Comparison of ENCODE assay signal across 14 cellular contexts in the genomic region with DNA sequence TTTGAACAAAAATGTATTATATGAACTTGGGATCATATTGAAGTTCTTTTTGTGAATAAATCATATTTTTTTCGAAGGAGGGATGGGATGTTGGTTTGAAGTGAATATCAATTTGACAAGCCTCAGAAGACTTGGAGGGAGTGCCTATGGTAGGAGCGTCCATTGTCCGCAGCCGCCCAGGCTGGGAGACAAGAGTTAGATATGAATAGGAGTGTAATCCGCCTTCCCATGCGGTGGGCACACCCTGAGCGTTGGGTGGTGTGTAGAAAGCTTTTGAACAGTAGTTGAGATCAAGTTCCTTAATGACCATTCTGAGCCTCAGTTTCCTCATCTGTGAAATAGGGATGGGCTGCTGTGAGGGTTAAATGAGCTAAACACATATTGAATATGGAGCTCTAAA. TPM values are rescaled to one million over a fixed set of nuclear protein-coding genes. Genes with fewer than 3 reads are reported as not detected.
A peak's percentile ranks its signal among the peaks of the same experiment; 100 is the strongest.
DNase-seq lines count a peak whose midpoint lies in the region; ATAC-seq and TF ChIP-seq lines count a peak whose summit lies in the region.
"Had no signal": no experiment of that assay in that cellular context is flagged by ENCODE, and none has a peak within 500 bp of the region (broad histone marks: within the 10 kb centered on the region; RNA-seq: fewer than 3 reads in every experiment).

No MANE protein-coding gene starts in this region.

- H3K23ac ChIP-seq in mesenchymal stem cell (ENCODE audit: low read length in 2 of 2) = no peak overlapping the region

- no peak for ATAC-seq in activated naive CD4-positive, alpha-beta T cell treated with anti-CD3 and anti-CD28 coated beads, Interleukin-2, amount 50 U/mL, for 72 hours
- no peak for ATAC-seq in left lobe of liver
- ATAC-seq: left colon had no signal

- peak overlapping the region in 5 of 11 experiments; percentile 62 to 96 (median 94); a peak in 9 of 22 replicates for H3K27ac ChIP-seq in BLaER1 treated with 17β-estradiol and CSF1 and Interleukin-3, amounts not matched to agents 10 nM and 100 nM
- no peak overlapping the region for H3K27ac ChIP-seq in CD8-positive, alpha-beta memory T cell (ENCODE audit: low read depth, low read length)
- H3K27ac ChIP-seq in mesenchymal stem cell (ENCODE audit: low read length, poor library complexity, severe bottlenecking) (no peak overlapping the region), tibial nerve (no peak overlapping the region)
- H3K27ac ChIP-seq: pancreas had no signal

- peak overlapping the region; percentile 49 to 81 for H2BK12ac ChIP-seq in mesenchymal stem cell (ENCODE audit: low read length in 2 of 2)

- CTCF ChIA-PET in CD8-positive, alpha-beta memory T cell (lab: Charles Lee) = interaction anchor here (1.6 to 23.5 kb wide), 3 partner anchors 9 to 45 kb away, joined by 3 to 532 read pairs (median 15); no protein-coding TSS in a partner anchor

- H3K4me3 ChIP-seq in BLaER1 treated with 17β-estradiol and CSF1 and Interleukin-3, amounts not matched to agents 10 nM and 100 nM = no peak overlapping the region
- H3K4me3 ChIP-seq in CD8-positive, alpha-beta memory T cell (ENCODE audit: low read length) = no peak overlapping the region
- H3K4me3 ChIP-seq in mesenchymal stem cell (ENCODE audit: insufficient read depth in 1 of 2, low read depth in 1 of 2, low read length in 2 of 2) (no peak overlapping the region), HAP-1 (no peak overlapping the region), tibial nerve (no peak overlapping the region)
- H3K4me3 ChIP-seq: pancreas had no signal

- peaks cover 87 to 98% (median 92%) of the 10 kb centered on the region in 3 donors for H3K4me1 Mint-ChIP-seq in CD8-positive, alpha-beta memory T cell

- peak overlapping the region; percentile 50 to 81 for H3K18ac ChIP-seq in mesenchymal stem cell (ENCODE audit: low read depth in 1 of 2, low read length in 2 of 2)

- H3K9me3 ChIP-seq in BLaER1 treated with 17β-estradiol and CSF1 and Interleukin-3, amounts not matched to agents 10 nM and 100 nM (replicated peaks in 1 of 11) = no peaks in the 10 kb centered on the region
- no peaks in the 10 kb centered on the region for H3K9me3 ChIP-seq in CD8-positive, alpha-beta memory T cell (ENCODE audit: low read length)
- H3K9me3 ChIP-seq in mesenchymal stem cell (ENCODE audit: control insufficient read depth, low read length) (no peaks in the 10 kb centered on the region), HAP-1 (no peaks in the 10 kb centered on the region), tibial nerve (no peaks in the 10 kb centered on the region)
- H3K9me3 ChIP-seq: pancreas had no signal

- H3K36me3 Mint-ChIP-seq in CD8-positive, alpha-beta memory T cell = peaks cover 0 to 15% (median 4%) of the 10 kb centered on the region in 3 donors
- peaks cover 48 to 51% of the 10 kb centered on the region in 2 donors for H3K36me3 Mint-ChIP-seq in activated naive CD4-positive, alpha-beta T cell treated with anti-CD3 and anti-CD28 coated beads, Interleukin-2, amount 50 U/mL, for 72 hours

- H3K36me3 ChIP-seq in BLaER1 treated with 17β-estradiol and CSF1 and Interleukin-3, amounts not matched to agents 10 nM and 100 nM = no peaks in the 10 kb centered on the region
- no peaks in the 10 kb centered on the region for H3K36me3 ChIP-seq in CD8-positive, alpha-beta memory T cell (ENCODE audit: insufficient read depth, low read length)
- H3K36me3 ChIP-seq in mesenchymal stem cell (ENCODE audit: control insufficient read depth in 1 of 2, insufficient read depth in 2 of 2, low read depth in 1 of 2, low read length in 2 of 2) = peaks cover 0 to 40% of the 10 kb centered on the region in 2 experiments
- H3K36me3 ChIP-seq in HAP-1 (replicated peaks) = no peaks in the 10 kb centered on the region
- no peaks in the 10 kb centered on the region for H3K36me3 ChIP-seq in tibial nerve
- H3K36me3 ChIP-seq: pancreas had no signal

- peak overlapping the region; percentile 47 to 61 for H3K4ac ChIP-seq in mesenchymal stem cell (ENCODE audit: low read depth in 1 of 2, low read length in 2 of 2)

- no peak overlapping the region for H2BK15ac ChIP-seq in mesenchymal stem cell (ENCODE audit: low read depth, poor library complexity, severe bottlenecking)

- POLR2A ChIA-PET in CD8-positive, alpha-beta memory T cell (lab: Charles Lee) = no interaction called here

- H3K27ac Mint-ChIP-seq in CD8-positive, alpha-beta memory T cell = peak overlapping the region in 6 of 8 donors; percentile 43 to 93 (median 84)
- peak overlapping the region; percentile 97 to 99 for H3K27ac Mint-ChIP-seq in activated naive CD4-positive, alpha-beta T cell treated with anti-CD3 and anti-CD28 coated beads, Interleukin-2, amount 50 U/mL, for 72 hours
- H3K27ac Mint-ChIP-seq: HFFc6 had no signal

- H3K4me3 Mint-ChIP-seq in CD8-positive, alpha-beta memory T cell = peak overlapping the region in 2 of 7 donors; percentile 23 to 26
- H3K4me3 Mint-ChIP-seq: HFFc6 had no signal

- H3K27me3 Mint-ChIP-seq in CD8-positive, alpha-beta memory T cell = peaks cover 0 to 1% of the 10 kb centered on the region in 2 donors

- WGBS in mesenchymal stem cell = 99% methylated on average over 7 of the region's 7 CpGs
- WGBS in tibial nerve, 2 donors = 54 to 64% methylated on average over 7 of the region's 7 CpGs

- no peaks in the 10 kb centered on the region for H3K9me3 Mint-ChIP-seq in CD8-positive, alpha-beta memory T cell
- no peaks in the 10 kb centered on the region for H3K9me3 Mint-ChIP-seq in activated naive CD4-positive, alpha-beta T cell treated with anti-CD3 and anti-CD28 coated beads, Interleukin-2, amount 50 U/mL, for 72 hours
- H3K9me3 Mint-ChIP-seq: HFFc6 had no signal

- no peak for TF ChIP-seq POLR2A in tibial nerve (IDR thresholded peaks at IDR 0.05)

- no peak overlapping the region for H2AFZ ChIP-seq in mesenchymal stem cell (ENCODE audit: low read depth, low read length)

- H3K79me1 ChIP-seq in mesenchymal stem cell (replicated peaks; ENCODE audit: low read length, poor library complexity, severe bottlenecking) = no peaks in the 10 kb centered on the region

- TF ChIP-seq EP300 in tibial nerve (IDR thresholded peaks at IDR 0.05) = no peak

- H2AK5ac ChIP-seq in mesenchymal stem cell (ENCODE audit: low read length, severe bottlenecking) = peak overlapping the region; percentile 4

- no peak overlapping the region for H2BK5ac ChIP-seq in mesenchymal stem cell (ENCODE audit: low read depth, low read length, poor library complexity, severe bottlenecking)

- no peak for DNase-seq in CD8-positive, alpha-beta memory T cell
- no peak for DNase-seq in activated naive CD4-positive, alpha-beta T cell treated with anti-CD3 and anti-CD28 coated beads, Interleukin-2, amount 50 U/mL, for 72 hours (ENCODE audit: low spot score in 2 of 2)
- DNase-seq in mesenchymal stem cell = no peak
- DNase-seq in HAP-1 (ENCODE audit: low spot score in 2 of 2) = no peak
- DNase-seq in left lobe of liver (ENCODE audit: low spot score) = no peak
- no peak for DNase-seq in tibial nerve (ENCODE audit: low spot score in 2 of 2)
- DNase-seq: central memory CD4-positive, alpha-beta T cell; HFFc6; left colon; NCI-H2029; NCI-H69; stimulated activated CD4-positive, alpha-beta T cell treated with anti-CD3 and anti-CD28 coated beads, Interleukin-2, amount 100 ng/mL, for 48 hours had no signal

- H3K14ac ChIP-seq in mesenchymal stem cell (ENCODE audit: low read length in 2 of 2) = no peak overlapping the region

- no peaks in the 10 kb centered on the region; a peak in 1 of 22 replicates for H3K27me3 ChIP-seq in BLaER1 treated with 17β-estradiol and CSF1 and Interleukin-3, amounts not matched to agents 10 nM and 100 nM
- H3K27me3 ChIP-seq in CD8-positive, alpha-beta memory T cell (ENCODE audit: insufficient read depth, low read length, poor library complexity, severe bottlenecking) = no peaks in the 10 kb centered on the region
- H3K27me3 ChIP-seq in mesenchymal stem cell (ENCODE audit: control insufficient read depth in 1 of 2, insufficient read depth in 1 of 2, low read length in 2 of 2) = no peaks in the 10 kb centered on the region
- H3K27me3 ChIP-seq in HAP-1 (ENCODE audit: low read depth) = no peaks in the 10 kb centered on the region
- H3K27me3 ChIP-seq in tibial nerve = no peaks in the 10 kb centered on the region
- H3K27me3 ChIP-seq: pancreas had no signal

- peaks cover 98 to 100% (median 99%) of the 10 kb centered on the region in 10 experiments for H3K4me1 ChIP-seq in BLaER1 treated with 17β-estradiol and CSF1 and Interleukin-3, amounts not matched to agents 10 nM and 100 nM
- peaks cover 96% of the 10 kb centered on the region for H3K4me1 ChIP-seq in CD8-positive, alpha-beta memory T cell (ENCODE audit: insufficient read depth, low read length)
- H3K4me1 ChIP-seq in mesenchymal stem cell (ENCODE audit: control insufficient read depth, insufficient read depth, low read depth, low read length) (peaks cover 64% of the 10 kb centered on the region), HAP-1 (no peaks in the 10 kb centered on the region), tibial nerve (peaks cover 0 to 54% (median 48%) of the 10 kb centered on the region in 4 donors)

- peaks cover 0 to 13% (median 5%) of the 10 kb centered on the region in 11 experiments; a peak in 8 of 22 replicates for H4K20me1 ChIP-seq in BLaER1 treated with 17β-estradiol and CSF1 and Interleukin-3, amounts not matched to agents 10 nM and 100 nM

- no peak overlapping the region for H4K91ac ChIP-seq in mesenchymal stem cell (ENCODE audit: low read length)

- TF ChIP-seq CTCF in tibial nerve (IDR thresholded peaks at IDR 0.05) = no peak

- no peak overlapping the region for H4K8ac ChIP-seq in mesenchymal stem cell (ENCODE audit: low read length)

- H2BK120ac ChIP-seq in mesenchymal stem cell (ENCODE audit: low read depth, low read length) = peak overlapping the region; percentile 86

- in situ Hi-C loops in HAP-1 (cut with MboI; ENCODE audit: low sequenced_read_pairs) = no loop called here

- peak overlapping the region; percentile 90 to 100 (median 99) for H3K4me2 ChIP-seq in BLaER1 treated with 17β-estradiol and CSF1 and Interleukin-3, amounts not matched to agents 10 nM and 100 nM
- H3K4me2 ChIP-seq in mesenchymal stem cell (ENCODE audit: low read length, poor library complexity, severe bottlenecking) = no peak overlapping the region

- H3K9ac ChIP-seq in BLaER1 treated with 17β-estradiol and CSF1 and Interleukin-3, amounts not matched to agents 10 nM and 100 nM = peak overlapping the region in 2 of 11 experiments; percentile 33 to 86; a peak in 1 of 22 replicates
- no peak overlapping the region for H3K9ac ChIP-seq in mesenchymal stem cell (ENCODE audit: low read length)

RNA-seq across cellular contexts. Expression of a gene that starts 7.0 kb away (rescaled TPM):
- total RNA-seq in CD8-positive, alpha-beta memory T cell = 100 to 1,000 TPM; 356 to 388 TPM
- polyA plus RNA-seq in CD8-positive, alpha-beta memory T cell = 131 TPM
- 100 to 1,000 TPM; 270 to 324 TPM for total RNA-seq in activated naive CD4-positive, alpha-beta T cell treated with anti-CD3 and anti-CD28 coated beads, Interleukin-2, amount 50 U/mL, for 72 hours
- polyA plus RNA-seq in mesenchymal stem cell (2013, experiment 1 of 2) = 196 TPM
- 194 TPM for polyA plus RNA-seq in mesenchymal stem cell (2013, experiment 2 of 2)
- 60.6 TPM for total RNA-seq in left lobe of liver
- total RNA-seq in tibial nerve = 10 to 100 TPM; 27.9 to 49.4 (median 43.4) TPM
